Comparison of ENCODE assay signal across 8 cellular contexts in the genomic region with DNA sequence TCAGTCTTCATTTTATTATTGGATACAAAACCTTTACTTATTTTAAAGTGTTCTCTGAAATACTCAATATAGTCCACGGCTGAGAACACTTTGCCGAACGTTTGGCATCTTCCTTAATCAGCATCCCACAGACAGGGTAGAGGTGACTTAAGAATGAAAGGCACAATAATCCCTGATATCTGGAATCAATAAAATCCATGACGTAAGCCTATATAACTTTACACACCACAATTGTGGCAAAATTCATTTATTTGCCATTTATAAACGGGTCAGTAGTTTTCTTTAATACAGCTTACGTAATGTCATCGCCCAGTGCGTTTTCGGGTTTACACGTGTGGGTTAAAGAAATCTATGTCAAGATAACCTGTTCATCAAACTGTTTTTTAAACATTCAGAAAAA. TPM values are rescaled to one million over a fixed set of nuclear protein-coding genes. Genes with fewer than 3 reads are reported as not detected.
DNase-seq lines count a peak whose midpoint lies in the region; ATAC-seq and TF ChIP-seq lines count a peak whose summit lies in the region.

No MANE protein-coding gene starts in this region.

- H3K27ac Mint-ChIP-seq in effector memory CD8-positive, alpha-beta T cell = peak overlapping the region; percentile 88 to 91

- H3K4me1 Mint-ChIP-seq in effector memory CD8-positive, alpha-beta T cell (ENCODE audit: low read depth in 2 of 2) = peaks cover 52 to 77% of the 10 kb centered on the region in 2 donors

- H3K9me3 Mint-ChIP-seq in effector memory CD8-positive, alpha-beta T cell = no peaks in the 10 kb centered on the region

- peaks cover 33% of the 10 kb centered on the region for H3K36me3 Mint-ChIP-seq in effector memory CD8-positive, alpha-beta T cell (ENCODE audit: insufficient read depth)

- DNase-seq in DND-41 (no peak), NCI-H69 (lab: John Stamatoyannopoulos, UW) (peak; percentile 43), GM13976 (ENCODE audit: low spot score) (no peak), left colon (no peak), amygdala (lab: John Stamatoyannopoulos, UW) (no peak), COLO829 (ENCODE audit: low spot score) (no peak)
- no peak for DNase-seq in effector memory CD8-positive, alpha-beta T cell

- no peaks in the 10 kb centered on the region for H3K27me3 Mint-ChIP-seq in effector memory CD8-positive, alpha-beta T cell

- intact Hi-C loops in left colon (cut with DNase I, micrococcal nuclease) = no loop called here

- TF ChIP-seq CTCF in DND-41 (IDR thresholded peaks at IDR 0.05; ENCODE audit: borderline replicate concordance, extremely low read depth, low read length, poor library complexity, severe bottlenecking) (no peak), parathyroid adenoma (IDR thresholded peaks at IDR 0.05) (no peak), GM13976 (IDR thresholded peaks at IDR 0.05; ENCODE audit: borderline replicate concordance, control extremely low read depth, extremely low read depth, insufficient read depth, missing control alignments) (no peak)

- peak overlapping the region; percentile 85 to 93 for H3K4me3 Mint-ChIP-seq in effector memory CD8-positive, alpha-beta T cell

- H3K4me1 ChIP-seq in DND-41 (ENCODE audit: insufficient read depth, low read length) (peaks cover 78% of the 10 kb centered on the region), parathyroid adenoma (peaks cover 29% of the 10 kb centered on the region)

- H3K27ac ChIP-seq in DND-41 (ENCODE audit: low read length) = peak overlapping the region; percentile 59
- peak overlapping the region; percentile 78 for H3K27ac ChIP-seq in parathyroid adenoma

- H3K79me2 ChIP-seq in DND-41 (ENCODE audit: insufficient read depth, low read length) (peaks cover 80% of the 10 kb centered on the region), parathyroid adenoma (peaks cover 25% of the 10 kb centered on the region)

- H3K4me3 ChIP-seq in DND-41 (ENCODE audit: low read depth in 1 of 2, low read length in 2 of 2) (peak overlapping the region; percentile 27 to 60), parathyroid adenoma (ENCODE audit: low read depth, low read length) (peak overlapping the region; percentile 66)

- in situ Hi-C loops in GM13976 (cut with MboI; ENCODE audit: low sequenced_read_pairs, unreplicated experiment) = no loop called here

- peaks cover 16% of the 10 kb centered on the region for H3K36me3 ChIP-seq in DND-41 (ENCODE audit: insufficient read depth, low read length)
- no peaks in the 10 kb centered on the region for H3K36me3 ChIP-seq in parathyroid adenoma (ENCODE audit: control insufficient read depth, insufficient read depth, low read length)

- peak overlapping the region; percentile 68 for H3K4me2 ChIP-seq in DND-41 (ENCODE audit: insufficient read depth, low read length)
- H3K4me2 ChIP-seq in parathyroid adenoma (ENCODE audit: low read length) = peak overlapping the region; percentile 83

- no peaks in the 10 kb centered on the region for H3K27me3 ChIP-seq in DND-41 (ENCODE audit: insufficient read depth, low read length, poor library complexity)
- H3K27me3 ChIP-seq in parathyroid adenoma (ENCODE audit: control insufficient read depth, insufficient read depth, low read length) = no peaks in the 10 kb centered on the region

- ATAC-seq in DND-41 (ENCODE audit: insufficient read depth, low read depth) = no peak
- ATAC-seq in effector memory CD8-positive, alpha-beta T cell (replicated peaks) = no peak
- ATAC-seq in left colon = no peak

- peaks cover 11% of the 10 kb centered on the region; the same call in 1 of the 2 replicates for H4K20me1 ChIP-seq in DND-41 (ENCODE audit: insufficient read depth, low read length)

- H2AFZ ChIP-seq in DND-41 (ENCODE audit: low read depth, low read length) = no peak overlapping the region
- no peak overlapping the region for H2AFZ ChIP-seq in parathyroid adenoma

- H3K9ac ChIP-seq in DND-41 (ENCODE audit: low read depth, low read length) = peak overlapping the region; percentile 66
- no peak overlapping the region for H3K9ac ChIP-seq in parathyroid adenoma

- no peaks in the 10 kb centered on the region for H3K9me3 ChIP-seq in DND-41 (ENCODE audit: insufficient read depth, low read length, severe bottlenecking)
- no peaks in the 10 kb centered on the region for H3K9me3 ChIP-seq in parathyroid adenoma (ENCODE audit: control insufficient read depth, low read length)

RNA-seq across cellular contexts. Expression of gene MGAT4A, which starts 1.3 kb away (rescaled TPM):
- total RNA-seq in left colon = 100 to 1,000 TPM; 115 to 154 TPM
